Comparison of ENCODE assay signal across 8 cellular contexts in genomic region chr9:35903049-35903448, GRCh38. TPM values are rescaled to one million over a fixed set of nuclear protein-coding genes. Genes with fewer than 3 reads are reported as not detected.
DNase-seq lines count a peak whose midpoint lies in the region; ATAC-seq and TF ChIP-seq lines count a peak whose summit lies in the region.

No MANE protein-coding gene starts in this region.

- no peak overlapping the region for H3K4me3 Mint-ChIP-seq in T-helper 2 cell treated with Interferon-gamma antibody and Interleukin-4, amounts not matched to agents 5 μg/mL and 100 μg/mL, for 36 hours
- no peak overlapping the region for H3K4me3 Mint-ChIP-seq in osteocyte (ENCODE audit: unreplicated experiment)

- TF ChIP-seq CTCF in osteocyte (IDR thresholded peaks at IDR 0.05), result peak; percentile 75

- no peaks in the 10 kb centered on the region for H3K9me3 Mint-ChIP-seq in T-helper 2 cell treated with Interferon-gamma antibody and Interleukin-4, amounts not matched to agents 5 μg/mL and 100 μg/mL, for 36 hours
- no peaks in the 10 kb centered on the region for H3K9me3 Mint-ChIP-seq in osteocyte (ENCODE audit: unreplicated experiment)

- ATAC-seq in esophagus mucosa (peak; percentile 53), HG03342 (IDR thresholded peaks at IDR 0.05; ENCODE audit: unreplicated experiment) (no peak), HG03460 (IDR thresholded peaks at IDR 0.05; ENCODE audit: unreplicated experiment) (no peak)

- peaks cover 10% of the 10 kb centered on the region for H3K4me1 Mint-ChIP-seq in T-helper 2 cell treated with Interferon-gamma antibody and Interleukin-4, amounts not matched to agents 5 μg/mL and 100 μg/mL, for 36 hours (ENCODE audit: low read depth)
- peaks cover 50% of the 10 kb centered on the region for H3K4me1 Mint-ChIP-seq in osteocyte (ENCODE audit: unreplicated experiment)

- H3K27me3 Mint-ChIP-seq in T-helper 2 cell treated with Interferon-gamma antibody and Interleukin-4, amounts not matched to agents 5 μg/mL and 100 μg/mL, for 36 hours (ENCODE audit: low read depth), result peaks cover 19% of the 10 kb centered on the region
- H3K27me3 Mint-ChIP-seq in osteocyte (ENCODE audit: unreplicated experiment), result peaks cover 6% of the 10 kb centered on the region

- DNase-seq in AG08395 (ENCODE audit: low spot score) (peak; percentile 46), ELR (ENCODE audit: low read depth) (peak; percentile 68), NCI-H1092 treated with DMSO at 0.1 percent for 48 hours (lab: John Stamatoyannopoulos, UW) (peak; percentile 65), osteocyte (ENCODE audit: extremely low spot score, unreplicated experiment) (peak; percentile 21)
- peak; percentile 29 for DNase-seq in T-helper 2 cell treated with Interferon-gamma antibody and Interleukin-4, amounts not matched to agents 5 μg/mL and 100 μg/mL, for 36 hours (ENCODE audit: low spot score)

- no peaks in the 10 kb centered on the region for H3K36me3 Mint-ChIP-seq in T-helper 2 cell treated with Interferon-gamma antibody and Interleukin-4, amounts not matched to agents 5 μg/mL and 100 μg/mL, for 36 hours (ENCODE audit: low read depth)
- no peaks in the 10 kb centered on the region for H3K36me3 Mint-ChIP-seq in osteocyte (ENCODE audit: unreplicated experiment)

- no peak overlapping the region for H3K27ac Mint-ChIP-seq in T-helper 2 cell treated with Interferon-gamma antibody and Interleukin-4, amounts not matched to agents 5 μg/mL and 100 μg/mL, for 36 hours
- no peak overlapping the region for H3K27ac Mint-ChIP-seq in osteocyte (ENCODE audit: unreplicated experiment)

RNA-seq across cellular contexts. Expression of gene HRCT1, which starts 3.0 kb away (rescaled TPM):
- total RNA-seq in esophagus mucosa (1.2 TPM), osteocyte (3.0 and 3.7 TPM in 2 replicates)

RNA-seq across cellular contexts. Expression of gene SPAAR, which starts 6.2 kb away (rescaled TPM):
- total RNA-seq in esophagus mucosa (0.16 TPM), osteocyte (0.56 TPM in 1 of 2 replicates, not detected in the other)

RNA-seq across cellular contexts. Expression of gene OR13J1, which starts 32.8 kb away (rescaled TPM):
- total RNA-seq in esophagus mucosa, result not detected
- total RNA-seq in osteocyte, result not detected in 2 replicates

RNA-seq across cellular contexts. Expression of gene OR2S2, which starts 54.9 kb away (rescaled TPM):
- total RNA-seq in esophagus mucosa (not detected), osteocyte (not detected in 2 replicates)
